Comparison of ENCODE assay signal across 17 cellular contexts in the genomic region with DNA sequence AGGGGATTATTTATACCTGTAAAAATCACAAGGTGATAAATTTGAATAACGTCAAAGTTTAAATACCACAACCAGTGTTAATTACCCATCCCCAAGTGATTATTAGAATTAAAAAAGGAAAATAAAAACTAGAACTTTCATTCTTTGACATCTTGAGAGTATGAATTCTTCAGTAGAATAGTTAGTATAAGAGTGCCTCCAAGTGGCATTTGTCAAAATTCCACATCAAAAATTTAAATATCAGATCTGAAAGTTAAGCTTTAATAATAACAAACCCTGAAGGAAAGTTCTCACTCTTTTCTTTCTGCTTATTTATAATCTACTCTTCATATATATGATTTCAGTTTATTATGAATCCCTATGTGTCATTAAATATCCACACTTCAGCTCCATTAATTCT.
A peak's percentile ranks its signal among the peaks of the same experiment; 100 is the strongest.
DNase-seq lines count a peak whose midpoint lies in the region; ATAC-seq, FAIRE-seq and TF ChIP-seq lines count a peak whose summit lies in the region.
"Had no signal": no experiment of that assay in that cellular context is flagged by ENCODE, and none has a peak within 500 bp of the region (broad histone marks: within the 10 kb centered on the region; RNA-seq: fewer than 3 reads in every experiment).

No MANE protein-coding gene starts in this region.

- H3K4me3 Mint-ChIP-seq in WTC11 (no peak overlapping the region), GM23338 (no peak overlapping the region)

- H3K4me1 ChIP-seq in endothelial cell of umbilical vein (ENCODE audit: control insufficient read depth, extremely low read depth, insufficient read depth, low read length) (no peaks in the 10 kb centered on the region), smooth muscle cell (ENCODE audit: low read depth) (no peaks in the 10 kb centered on the region), GM23338 (ENCODE audit: insufficient read depth) (no peaks in the 10 kb centered on the region)
- H3K4me1 ChIP-seq: esophagus muscularis mucosa had no signal

- H3K27ac Mint-ChIP-seq in WTC11, result no peak overlapping the region
- no peak overlapping the region for H3K27ac Mint-ChIP-seq in GM23338

- H3K9me2 ChIP-seq in GM23338 (ENCODE audit: insufficient read depth), result no peaks in the 10 kb centered on the region

- H3K36me3 ChIP-seq in endothelial cell of umbilical vein (ENCODE audit: control insufficient read depth in 2 of 2, extremely low read depth in 1 of 2, insufficient read depth in 2 of 2, low read length in 2 of 2) (no peaks in the 10 kb centered on the region), smooth muscle cell (ENCODE audit: low read depth) (no peaks in the 10 kb centered on the region), GM23338 (ENCODE audit: insufficient read depth) (no peaks in the 10 kb centered on the region)
- H3K36me3 ChIP-seq: esophagus muscularis mucosa, MG63, neutrophil had no signal

- no peaks in the 10 kb centered on the region for H3F3A ChIP-seq in smooth muscle cell (ENCODE audit: low read depth)
- H3F3A ChIP-seq in GM23338 (replicated peaks; ENCODE audit: low read depth), result no peaks in the 10 kb centered on the region

- dilution Hi-C loops in endothelial cell of umbilical vein (cut with MboI; ENCODE audit: extremely low pct_ligation_motif_present, low sequenced_read_pairs), result no loop called here

- TF ChIP-seq CTCF in endothelial cell of umbilical vein (IDR thresholded peaks at IDR 0.05; ENCODE audit: extremely low read depth in 1 of 2, insufficient read depth in 1 of 2, low read depth in 1 of 2, low read length in 2 of 2), result no peak
- TF ChIP-seq CTCF in smooth muscle cell (IDR thresholded peaks at IDR 0.05; ENCODE audit: borderline replicate concordance, insufficient read depth, poor library complexity, severe bottlenecking), result peak; percentile 49
- TF ChIP-seq CTCF in WTC11 (IDR thresholded peaks at IDR 0.05), result no peak
- peak in 1 of 2 experiments; percentile 44; a peak in 2 of 4 replicates for TF ChIP-seq CTCF in GM23338 (conservative IDR thresholded peaks at IDR 0.05; ENCODE audit: low read depth in 2 of 2)

- H4K20me1 ChIP-seq in endothelial cell of umbilical vein (replicated peaks; ENCODE audit: control insufficient read depth, extremely low read depth, insufficient read depth, low read length) (no peaks in the 10 kb centered on the region), smooth muscle cell (ENCODE audit: low read depth) (no peaks in the 10 kb centered on the region), GM23338 (replicated peaks; ENCODE audit: insufficient read depth) (no peaks in the 10 kb centered on the region)

- H3K4me3 ChIP-seq in endothelial cell of umbilical vein (replicated peaks in 1 of 3; ENCODE audit: insufficient read depth in 1 of 3, low read depth in 1 of 3, low read length in 3 of 3) (no peak overlapping the region), smooth muscle cell (no peak overlapping the region), GM23338 (no peak overlapping the region)
- H3K4me3 ChIP-seq: esophagus muscularis mucosa, MG63 had no signal

- no peak overlapping the region for H3K27ac ChIP-seq in endothelial cell of umbilical vein (ENCODE audit: insufficient read depth, low read depth, low read length)
- no peak overlapping the region for H3K27ac ChIP-seq in smooth muscle cell (ENCODE audit: low read depth)
- no peak overlapping the region for H3K27ac ChIP-seq in GM23338 (ENCODE audit: low read depth)
- H3K27ac ChIP-seq: esophagus muscularis mucosa, neutrophil had no signal

- H3K27me3 Mint-ChIP-seq in WTC11 (ENCODE audit: low read depth) (no peaks in the 10 kb centered on the region), GM23338 (ENCODE audit: insufficient read depth, low read depth, poor library complexity) (no peaks in the 10 kb centered on the region)

- H2AFZ ChIP-seq in endothelial cell of umbilical vein (ENCODE audit: low read depth, low read length), result no peak overlapping the region
- H2AFZ ChIP-seq in smooth muscle cell (ENCODE audit: low read depth), result no peak overlapping the region
- no peak overlapping the region for H2AFZ ChIP-seq in GM23338

- no peak for ATAC-seq in WTC11
- no peak for ATAC-seq in GM23338
- ATAC-seq in HG03378 (IDR thresholded peaks at IDR 0.05; ENCODE audit: unreplicated experiment), result no peak
- ATAC-seq: stimulated activated naive CD8-positive, alpha-beta T cell treated with anti-CD3 and anti-CD28 coated beads, Interleukin-15, Interleukin-2, amounts not matched to agents 100 U/mL and 50 U/mL, for 24 hours had no signal

- peak; percentile 27 for DNase-seq in NCI-H1105 treated with DMSO at 0.1 percent for 48 hours (lab: John Stamatoyannopoulos, UW)
- no peak for DNase-seq in NCI-H1105 (lab: John Stamatoyannopoulos, UW)
- peak; percentile 16 for DNase-seq in RKO (ENCODE audit: low spot score)
- peak; percentile 4 for DNase-seq in endothelial cell of umbilical vein (ENCODE audit: low read depth, low spot score)
- DNase-seq in smooth muscle cell (lab: John Stamatoyannopoulos, UW; ENCODE audit: unreplicated experiment), result no peak
- DNase-seq in WTC11 (ENCODE audit: low spot score), result no peak
- DNase-seq in GM23338 (ENCODE audit: low spot score), result no peak
- DNase-seq: GDM1; MG63; NCI-H82; stimulated activated CD4-positive, alpha-beta T cell treated with anti-CD3 and anti-CD28 coated beads, Interleukin-2, amount 100 ng/mL, for 24 hours; stimulated activated naive CD8-positive, alpha-beta T cell treated with anti-CD3 and anti-CD28 coated beads, Interleukin-15, Interleukin-2, amounts not matched to agents 100 U/mL and 50 U/mL, for 24 hours; T-helper 1 cell had no signal

- H3K27me3 ChIP-seq in endothelial cell of umbilical vein (ENCODE audit: control insufficient read depth in 2 of 2, insufficient read depth in 2 of 2, low read length in 2 of 2), result no peaks in the 10 kb centered on the region
- no peaks in the 10 kb centered on the region for H3K27me3 ChIP-seq in smooth muscle cell (ENCODE audit: low read depth)
- H3K27me3 ChIP-seq in GM23338 (ENCODE audit: insufficient read depth), result no peaks in the 10 kb centered on the region
- H3K27me3 ChIP-seq: esophagus muscularis mucosa, MG63, neutrophil had no signal

- POLR2A ChIA-PET in endothelial cell of umbilical vein (lab: Charles Lee) (no interaction called here), WTC11 (lab: Charles Lee) (no interaction called here)

- WGBS in smooth muscle cell (ENCODE audit: low lambda C conversion rate), result 68% methylated on average over 1 of the region's 1 CpG

- no peaks in the 10 kb centered on the region for H3K4me1 Mint-ChIP-seq in WTC11
- no peaks in the 10 kb centered on the region for H3K4me1 Mint-ChIP-seq in GM23338

- no peaks in the 10 kb centered on the region for H3K9me1 ChIP-seq in endothelial cell of umbilical vein (replicated peaks; ENCODE audit: control insufficient read depth, extremely low read depth, insufficient read depth, low read length)

- no peak overlapping the region for H3K4me2 ChIP-seq in endothelial cell of umbilical vein (ENCODE audit: insufficient read depth, low read length)
- no peak overlapping the region for H3K4me2 ChIP-seq in smooth muscle cell
- H3K4me2 ChIP-seq in GM23338, result no peak overlapping the region

- no peak overlapping the region for H3K9ac ChIP-seq in endothelial cell of umbilical vein (replicated peaks; ENCODE audit: extremely low read depth, insufficient read depth, low read length)
- H3K9ac ChIP-seq in smooth muscle cell (ENCODE audit: low read depth), result no peak overlapping the region

- no peaks in the 10 kb centered on the region for H3K79me2 ChIP-seq in endothelial cell of umbilical vein (ENCODE audit: control insufficient read depth, insufficient read depth, low read length)
- H3K79me2 ChIP-seq in smooth muscle cell (ENCODE audit: low read depth), result no peaks in the 10 kb centered on the region
- no peaks in the 10 kb centered on the region for H3K79me2 ChIP-seq in GM23338 (replicated peaks; ENCODE audit: insufficient read depth)

- H3K36me3 Mint-ChIP-seq in WTC11 (no peaks in the 10 kb centered on the region), GM23338 (ENCODE audit: low read depth) (no peaks in the 10 kb centered on the region)

- CTCF ChIA-PET in endothelial cell of umbilical vein (lab: Charles Lee), result interaction anchor here (0.6 to 2.7 kb wide), 10 partner anchors 12 to 464 kb away, joined by 3 to 26 read pairs (median 4); no protein-coding TSS in a partner anchor
- CTCF ChIA-PET in WTC11 (lab: Charles Lee), result interaction anchor here (1.0 kb wide), 1 partner anchor 566 kb away, joined by 3 read pairs; no protein-coding TSS in a partner anchor

- no peak for FAIRE-seq in endothelial cell of umbilical vein (lab: Jason Lieb, UNC)
- FAIRE-seq: keratinocyte had no signal

- intact Hi-C loops in endothelial cell of umbilical vein (cut with micrococcal nuclease), result loop anchor here (5.0 kb wide), 1 partner anchor 436 kb away; no protein-coding TSS in a partner anchor

- no TSS peak for BruUV-seq in endothelial cell of umbilical vein (replicated peaks; lab: Mats Ljungman, UMichigan)

- no peaks in the 10 kb centered on the region for H3K9me3 Mint-ChIP-seq in WTC11
- no peaks in the 10 kb centered on the region for H3K9me3 Mint-ChIP-seq in GM23338

- TF ChIP-seq POLR2A in endothelial cell of umbilical vein (IDR thresholded peaks at IDR 0.05; ENCODE audit: low read depth, low read length), result no peak

- H3K9me3 ChIP-seq in endothelial cell of umbilical vein (replicated peaks; ENCODE audit: control insufficient read depth, insufficient read depth, low read length) (no peaks in the 10 kb centered on the region), smooth muscle cell (replicated peaks; ENCODE audit: low read depth) (no peaks in the 10 kb centered on the region)
- H3K9me3 ChIP-seq: esophagus muscularis mucosa, MG63, neutrophil had no signal

TF ChIP-seq in endothelial cell of umbilical vein, 7 proteins besides CTCF, POLR2A, EP300 and RAD21 (continues in another document):
- TF ChIP-seq GATA2 (IDR thresholded peaks at IDR 0.05; ENCODE audit: insufficient read depth, insufficient read length, low read depth, low read length) (no peak), MYC (IDR thresholded peaks at IDR 0.05; ENCODE audit: low read depth, low read length) (no peak), JUN (IDR thresholded peaks at IDR 0.05; ENCODE audit: borderline replicate concordance, insufficient read depth, insufficient read length, low read depth) (no peak)

TF ChIP-seq in WTC11, 78 proteins besides CTCF, POLR2A, EP300 and RAD21 (continues in another document):
- TF ChIP-seq, protein P1, sequence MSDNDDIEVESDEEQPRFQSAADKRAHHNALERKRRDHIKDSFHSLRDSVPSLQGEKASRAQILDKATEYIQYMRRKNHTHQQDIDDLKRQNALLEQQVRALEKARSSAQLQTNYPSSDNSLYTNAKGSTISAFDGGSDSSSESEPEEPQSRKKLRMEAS (CRISPR knock-in tag; IDR thresholded peaks at IDR 0.05), result no peak
- TF ChIP-seq ZNF121 (CRISPR knock-in tag; IDR thresholded peaks at IDR 0.05) (no peak), ZNF263 (CRISPR knock-in tag; IDR thresholded peaks at IDR 0.05; ENCODE audit: low read depth) (no peak)

Comparison
In these comparisons a context has a peak if more than half of its experiments do, and no peak if none do; other contexts are left out.
1. DNase-seq: peak in NCI-H1105 treated with DMSO at 0.1 percent for 48 hours (single experiment), RKO (single experiment) and endothelial cell of umbilical vein (single experiment); none in NCI-H1105 (single experiment), smooth muscle cell (single experiment), WTC11 (single experiment) and GM23338 (single experiment).